26 cellular contexts compared by ENCODE assay signal in the genomic region with DNA sequence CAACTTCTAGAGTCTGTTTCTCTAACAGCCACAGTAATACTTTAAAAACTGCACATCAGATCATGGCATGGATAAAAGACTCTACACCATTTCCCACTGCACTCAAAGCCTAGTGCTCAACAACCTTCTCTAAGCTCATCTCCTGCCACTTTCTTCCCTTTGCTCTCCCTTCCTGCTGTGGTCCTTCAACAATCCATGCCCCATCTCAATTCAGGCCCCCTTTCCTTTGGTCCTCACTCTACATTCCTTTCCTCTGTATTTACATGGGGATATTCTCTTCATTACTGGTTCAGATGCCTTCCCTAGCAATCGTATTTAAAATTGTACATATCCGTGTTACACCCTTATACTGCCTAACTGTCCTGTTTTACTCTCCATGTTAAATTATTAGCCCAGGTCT.
"Had no signal": no experiment of that assay in that cellular context is flagged by ENCODE, and none has a peak within 500 bp of the region (broad histone marks: within the 10 kb centered on the region; RNA-seq: fewer than 3 reads in every experiment).

No MANE protein-coding gene starts in this region.

- ATAC-seq: effector memory CD8-positive, alpha-beta T cell; esophagus mucosa; gastrocnemius medialis; heart right ventricle; left cardiac atrium; left lung; left ventricle myocardium superior; lower lobe of right lung; mucosa of descending colon had no signal

- H3K4me3 ChIP-seq: colonic mucosa, esophagus squamous epithelium, gastrocnemius medialis, heart right ventricle, left lung, lower lobe of right lung, mucosa of descending colon had no signal

- FAIRE-seq: endometrium, islet of Langerhans, keratinocyte had no signal

- H3K27ac ChIP-seq: colonic mucosa, epithelial cell of prostate, esophagus squamous epithelium, gastrocnemius medialis, heart right ventricle, left lung, lower lobe of right lung had no signal

- H3K9me3 ChIP-seq: colonic mucosa, esophagus squamous epithelium, gastrocnemius medialis, heart right ventricle, left lung, lower lobe of right lung, mucosa of descending colon had no signal

- H3K4me1 ChIP-seq: esophagus squamous epithelium, gastrocnemius medialis, heart right ventricle, left lung, lower lobe of right lung had no signal

- DNase-seq: colonic mucosa; cortex of kidney; effector CD8-positive, alpha-beta T cell; effector memory CD8-positive, alpha-beta T cell; endodermal cell; erythroblast; esophagus squamous epithelium; foreskin fibroblast; foreskin melanocyte; gastrocnemius medialis; glutamatergic neuron; head of caudate nucleus; heart right ventricle; hippocampal formation; left cardiac atrium; left lung; left ventricle myocardium superior; lower lobe of right lung; mesenchymal stem cell; mucosa of descending colon; naive B cell had no signal

- H3K27me3 ChIP-seq: colonic mucosa, esophagus squamous epithelium, gastrocnemius medialis, heart right ventricle, left lung had no signal
